Comparison of ENCODE assay signal across 8 cellular contexts in the genomic region with DNA sequence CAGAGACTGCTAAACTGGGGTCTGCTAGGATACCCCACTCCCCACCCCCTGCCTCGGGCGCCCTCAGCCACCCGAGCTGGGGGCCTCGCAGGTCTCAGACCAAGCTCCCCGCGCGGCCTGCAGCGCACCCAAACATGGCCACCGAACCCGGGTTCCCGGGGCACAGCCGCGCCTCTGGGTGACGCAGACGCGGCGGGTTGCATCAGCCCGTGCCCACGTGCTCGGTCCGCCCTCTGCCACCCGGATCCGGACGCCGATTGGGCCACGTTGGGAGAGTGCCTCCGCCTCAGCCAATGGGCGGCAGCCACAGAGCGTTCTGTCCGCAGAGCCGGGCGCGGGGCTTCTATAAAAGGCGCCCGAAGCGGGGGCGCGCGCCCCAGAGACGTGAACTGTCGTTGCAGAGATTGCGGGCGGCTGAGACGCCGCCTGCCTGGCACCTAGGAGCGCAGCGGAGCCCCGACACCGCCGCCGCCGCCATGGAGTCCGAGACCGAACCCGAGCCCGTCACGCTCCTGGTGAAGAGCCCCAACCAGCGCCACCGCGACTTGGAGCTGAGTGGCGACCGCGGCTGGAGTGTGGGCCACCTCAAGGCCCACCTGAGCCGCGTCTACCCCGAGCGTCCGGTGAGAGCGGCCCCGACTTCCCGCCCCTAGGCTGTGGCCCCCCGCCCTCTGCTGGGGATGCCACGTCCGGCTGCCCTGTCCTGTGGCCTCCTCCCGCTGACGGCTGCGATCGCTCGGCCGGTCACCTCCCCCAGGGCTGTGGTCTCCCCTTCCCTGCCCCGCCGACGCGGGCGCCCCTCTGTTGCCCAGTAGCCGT. TPM values are rescaled to one million over a fixed set of nuclear protein-coding genes. Genes with fewer than 3 reads are reported as not detected.
DNase-seq lines count a peak whose midpoint lies in the region; ATAC-seq and TF ChIP-seq lines count a peak whose summit lies in the region.

A gene with protein sequence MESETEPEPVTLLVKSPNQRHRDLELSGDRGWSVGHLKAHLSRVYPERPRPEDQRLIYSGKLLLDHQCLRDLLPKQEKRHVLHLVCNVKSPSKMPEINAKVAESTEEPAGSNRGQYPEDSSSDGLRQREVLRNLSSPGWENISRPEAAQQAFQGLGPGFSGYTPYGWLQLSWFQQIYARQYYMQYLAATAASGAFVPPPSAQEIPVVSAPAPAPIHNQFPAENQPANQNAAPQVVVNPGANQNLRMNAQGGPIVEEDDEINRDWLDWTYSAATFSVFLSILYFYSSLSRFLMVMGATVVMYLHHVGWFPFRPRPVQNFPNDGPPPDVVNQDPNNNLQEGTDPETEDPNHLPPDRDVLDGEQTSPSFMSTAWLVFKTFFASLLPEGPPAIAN (plus strand): TSS at position 374 of the 819 bp plus-strand sequence. CDS start 103 bp downstream, at position 477.

- H3K27me3 ChIP-seq in right atrium auricular region (no peaks in the 10 kb centered on the region), vagina (no peaks in the 10 kb centered on the region)

- H3K27ac ChIP-seq in right atrium auricular region: peak within 1 kb of the TSS; percentile 96 to 100
- H3K27ac ChIP-seq in vagina: peak within 1 kb of the TSS; percentile 100

- H3K4me3 ChIP-seq in right atrium auricular region (peak within 1 kb of the TSS; percentile 70 to 99), vagina (peak within 1 kb of the TSS; percentile 82 to 96)

- TF ChIP-seq CTCF in right atrium auricular region (IDR thresholded peaks at IDR 0.05) (no peak), vagina (IDR thresholded peaks at IDR 0.05) (no peak)

- DNase-seq in NCI-H187 treated with DMSO at 0.1 percent for 48 hours (lab: John Stamatoyannopoulos, UW) (peak; percentile 27), anterior cingulate cortex (lab: John Stamatoyannopoulos, UW) (peak; percentile 82 to 100 (median 99)), right atrium auricular region (ENCODE audit: low spot score) (peak; percentile 99), putamen (ENCODE audit: low spot score) (peak; percentile 99), vagina (ENCODE audit: extremely low spot score in 2 of 2) (peak; percentile 98 to 99)

- intact Hi-C loops in T-helper 2 cell treated with Interferon-gamma antibody and Interleukin-4, amounts not matched to agents 100 ng/mL and 5 ng/mL, for 36 hours (cut with micrococcal nuclease): loop anchor here (1.0 to 10.0 kb wide), 6 partner anchors 15 to 480 kb away; a partner anchor contains a TSS
- intact Hi-C loops in vagina (cut with DNase I): loop anchor here (5.0 to 10.0 kb wide), 2 partner anchors 55 to 67 kb away; a partner anchor contains a TSS

- H3K9me3 ChIP-seq in right atrium auricular region (no peaks in the 10 kb centered on the region), vagina (no peaks in the 10 kb centered on the region)

- peak; percentile 32 to 88 for TF ChIP-seq POLR2A in vagina (IDR thresholded peaks at IDR 0.05)

- H3K4me1 ChIP-seq in right atrium auricular region (peaks cover 0 to 45% of the 10 kb centered on the region in 2 donors), vagina (peaks cover 43% of the 10 kb centered on the region)

- peaks cover 22% of the 10 kb centered on the region for H3K36me3 ChIP-seq in right atrium auricular region
- H3K36me3 ChIP-seq in vagina: peaks cover 0 to 23% of the 10 kb centered on the region in 2 donors

- ATAC-seq in GM18499 (IDR thresholded peaks at IDR 0.05; ENCODE audit: insufficient read depth, unreplicated experiment): peak; percentile 61
- ATAC-seq in HG02943 (IDR thresholded peaks at IDR 0.05; ENCODE audit: low read depth, unreplicated experiment): peak; percentile 83

RNA-seq across cellular contexts. Expression of the gene that starts here (rescaled TPM):
- total RNA-seq in T-helper 2 cell treated with Interferon-gamma antibody and Interleukin-4, amounts not matched to agents 100 ng/mL and 5 ng/mL, for 36 hours: 148 and 155 TPM in 2 replicates
- total RNA-seq in right atrium auricular region (100 to 1,000 TPM in 1 of 2 donors, 10 to 100 TPM in 1; 76.4 to 140 TPM), vagina (97.7 TPM)

Comparison
In these comparisons a context has a peak if more than half of its experiments do, and no peak if none do; other contexts are left out.
1. Peak in every context shown above with its lines: DNase-seq, ATAC-seq, H3K4me3 ChIP-seq and H3K27ac ChIP-seq.
2. DNase-seq: peak in every context shown above with its lines; median percentile 99 in anterior cingulate cortex; 99 in right atrium auricular region; 99 in putamen; 98 in vagina; 27 in NCI-H187 treated with DMSO at 0.1 percent for 48 hours.